ENCODE assay signal across 27 cellular contexts in genomic region chr7:47544416-47544815, GRCh38. TPM values are rescaled to one million over a fixed set of nuclear protein-coding genes. Genes with fewer than 3 reads are reported as not detected.
"Had no signal": no experiment of that assay in that cellular context is flagged by ENCODE, and none has a peak within 500 bp of the region (broad histone marks: within the 10 kb centered on the region; RNA-seq: fewer than 3 reads in every experiment).

No MANE protein-coding gene starts in this region.

- H3K4me1 ChIP-seq: ascending aorta, prostate gland had no signal

- H3K36me3 ChIP-seq: adrenal gland, ascending aorta, brain microvascular endothelial cell, neutrophil, ovary, prostate gland, tibial artery had no signal

- ATAC-seq: activated CD8-positive, alpha-beta T cell treated with anti-CD3 and anti-CD28 coated beads for 36 hours; activated naive CD4-positive, alpha-beta T cell treated with anti-CD3 and anti-CD28 coated beads, Interleukin-2, amount 50 U/mL, for 72 hours; effector memory CD8-positive, alpha-beta T cell; esophagus mucosa; left ventricle myocardium superior; stimulated activated naive CD8-positive, alpha-beta T cell treated with anti-CD3 and anti-CD28 coated beads, Interleukin-15, Interleukin-2, amounts not matched to agents 100 U/mL and 50 U/mL, for 24 hours had no signal

- FAIRE-seq: endothelial cell of umbilical vein, urothelium cell line had no signal

- H3K4me1 Mint-ChIP-seq: activated CD4-positive, alpha-beta T cell treated with anti-CD3 and anti-CD28 coated beads, Interleukin-2, amount 10 ng/mL, durations not matched to agents 7 days and 5 days had no signal

- H3K27me3 Mint-ChIP-seq: activated CD4-positive, alpha-beta T cell treated with anti-CD3 and anti-CD28 coated beads, Interleukin-2, amount 10 ng/mL, durations not matched to agents 7 days and 5 days had no signal

- H3K27ac ChIP-seq: ascending aorta, brain microvascular endothelial cell, neutrophil, ovary, prostate gland, tibial artery, VCaP had no signal

- H3K4me3 Mint-ChIP-seq: activated CD4-positive, alpha-beta T cell treated with anti-CD3 and anti-CD28 coated beads, Interleukin-2, amount 10 ng/mL, durations not matched to agents 7 days and 5 days; activated CD8-positive, alpha-beta T cell treated with anti-CD3 and anti-CD28 coated beads for 36 hours; activated T-helper 1 cell treated with anti-CD3 and anti-CD28 coated beads, Interleukin-12 subunit alpha, Interleukin-12 subunit beta, Interleukin-2, Interleukin-4 antibody, amounts not matched to agents 30 ng/mL and 10 ng/mL and 1 ng/mL, durations not matched to agents 14 hours and 24 hours and 36 hours; effector memory CD8-positive, alpha-beta T cell; nephron had no signal

- H3K36me3 Mint-ChIP-seq: activated naive CD4-positive, alpha-beta T cell treated with anti-CD3 and anti-CD28 coated beads, Interleukin-2, amount 50 U/mL, for 72 hours had no signal

- H3K4me3 ChIP-seq: adrenal gland, ascending aorta, ovary, prostate gland, tibial artery had no signal

- H3K27me3 ChIP-seq: adrenal gland, ascending aorta, brain microvascular endothelial cell, ovary, tibial artery had no signal

- H3K9me3 Mint-ChIP-seq: activated CD4-positive, alpha-beta T cell treated with anti-CD3 and anti-CD28 coated beads, Interleukin-2, amount 10 ng/mL, durations not matched to agents 7 days and 5 days; activated CD8-positive, alpha-beta T cell treated with anti-CD3 and anti-CD28 coated beads for 36 hours; activated naive CD4-positive, alpha-beta T cell treated with anti-CD3 and anti-CD28 coated beads, Interleukin-2, amount 50 U/mL, for 72 hours; activated T-helper 1 cell treated with anti-CD3 and anti-CD28 coated beads, Interleukin-12 subunit alpha, Interleukin-12 subunit beta, Interleukin-2, Interleukin-4 antibody, amounts not matched to agents 30 ng/mL and 10 ng/mL and 1 ng/mL, durations not matched to agents 14 hours and 24 hours and 36 hours; nephron had no signal

- H3K27ac Mint-ChIP-seq: activated CD4-positive, alpha-beta T cell treated with anti-CD3 and anti-CD28 coated beads, Interleukin-2, amount 10 ng/mL, durations not matched to agents 7 days and 5 days; activated CD8-positive, alpha-beta T cell treated with anti-CD3 and anti-CD28 coated beads for 36 hours; activated naive CD4-positive, alpha-beta T cell treated with anti-CD3 and anti-CD28 coated beads, Interleukin-2, amount 50 U/mL, for 72 hours; activated T-helper 1 cell treated with anti-CD3 and anti-CD28 coated beads, Interleukin-12 subunit alpha, Interleukin-12 subunit beta, Interleukin-2, Interleukin-4 antibody, amounts not matched to agents 30 ng/mL and 10 ng/mL and 1 ng/mL, durations not matched to agents 14 hours and 24 hours and 36 hours; effector memory CD8-positive, alpha-beta T cell; nephron had no signal

- H3K9me3 ChIP-seq: adrenal gland, ascending aorta, neutrophil, ovary, prostate gland, tibial artery had no signal

- DNase-seq: activated CD4-positive, alpha-beta T cell treated with anti-CD3 and anti-CD28 coated beads, Interleukin-2, amount 10 ng/mL, durations not matched to agents 7 days and 5 days; activated CD4-positive, CD25-positive, alpha-beta regulatory T cell treated with anti-CD3 and anti-CD28 coated beads, Interleukin-2, amount 50 U/mL, for 72 hours; activated CD8-positive, alpha-beta T cell treated with anti-CD3 and anti-CD28 coated beads for 36 hours; activated gamma-delta T cell; adrenal gland; brain microvascular endothelial cell; caudate nucleus; effector memory CD8-positive, alpha-beta T cell; foreskin melanocyte; hippocampal formation; left ventricle myocardium superior; mammary epithelial cell; midbrain; ovary; stimulated activated CD4-positive, alpha-beta T cell treated with anti-CD3 and anti-CD28 coated beads, Interleukin-4, amount 100 ng/mL, for 24 hours; tibial artery had no signal

RNA-seq across cellular contexts. Expression of gene TNS3, which starts 37.5 kb away (rescaled TPM):
- total RNA-seq: activated CD4-positive, alpha-beta T cell treated with anti-CD3 and anti-CD28 coated beads, Interleukin-2, amount 10 ng/mL, durations not matched to agents 7 days and 5 days had no signal
